21 cellular contexts compared by ENCODE assay signal in the genomic region with DNA sequence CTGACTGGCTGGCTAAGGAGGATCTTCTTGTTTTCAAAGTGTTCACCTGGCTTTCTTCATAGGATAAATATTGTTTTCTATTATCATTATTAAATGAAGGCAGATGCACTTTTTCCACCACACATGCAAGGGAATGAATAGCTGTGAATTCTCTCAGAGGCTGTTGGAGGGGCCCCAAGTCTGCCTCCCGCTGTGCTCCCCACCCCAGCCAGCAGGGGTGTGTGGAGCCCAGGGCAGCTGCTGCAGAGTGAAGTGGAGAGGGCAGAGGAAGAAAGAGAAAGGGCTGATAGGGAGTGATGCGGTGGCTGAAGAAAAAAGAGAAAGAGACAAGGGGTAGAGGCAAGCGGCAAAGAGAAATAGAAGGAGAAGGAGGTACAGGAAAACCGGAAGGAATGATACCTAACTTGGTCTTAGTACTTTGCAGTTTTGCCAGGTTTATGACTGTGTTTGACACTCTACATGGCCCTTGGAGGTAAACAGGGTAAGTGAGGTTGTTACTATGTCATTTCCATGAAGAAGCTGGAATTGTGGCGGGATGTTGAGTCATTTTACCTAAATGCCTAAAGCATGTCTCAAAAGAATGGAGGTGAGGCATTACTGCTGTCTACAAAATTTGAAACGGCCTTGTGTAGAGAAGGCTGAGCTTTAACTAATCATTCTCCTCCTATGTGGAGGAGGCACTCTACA.
A peak's percentile ranks its signal among the peaks of the same experiment; 100 is the strongest.
DNase-seq lines count a peak whose midpoint lies in the region; ATAC-seq, FAIRE-seq and TF ChIP-seq lines count a peak whose summit lies in the region.
"Had no signal": no experiment of that assay in that cellular context is flagged by ENCODE, and none has a peak within 500 bp of the region (broad histone marks: within the 10 kb centered on the region; RNA-seq: fewer than 3 reads in every experiment).

No MANE protein-coding gene starts in this region.

- DNase-seq in D341Med (ENCODE audit: low spot score): peak; percentile 4
- DNase-seq in H9: no peak
- DNase-seq in bronchial epithelial cell (ENCODE audit: low read depth): peak; percentile 40
- peak; percentile 11 for DNase-seq in left lobe of liver (ENCODE audit: low spot score)
- DNase-seq in mammary epithelial cell: no peak
- DNase-seq in activated CD4-positive, alpha-beta T cell treated with anti-CD3 and anti-CD28 coated beads for 48 hours: no peak
- no peak for DNase-seq in NCI-H446 (lab: John Stamatoyannopoulos, UW)
- DNase-seq: AML-193, DMS79 treated with DMSO at 0.1 percent for 48 hours, GDM1, HFFc6, MM.1S, NCI-H1105 treated with DMSO at 0.1 percent for 48 hours, NCI-H187 treated with DMSO at 0.1 percent for 48 hours, NCI-H446 treated with DMSO at 0.1 percent for 48 hours, NCI-H774, SHP77 treated with DMSO at 0.1 percent for 48 hours had no signal

- no peak overlapping the region for H3T11ph ChIP-seq in H9 (ENCODE audit: low read length)

- H2BK20ac ChIP-seq in H9 (ENCODE audit: low read depth, low read length, poor library complexity, severe bottlenecking): no peak overlapping the region

- H3K27ac ChIP-seq in H9 (ENCODE audit: insufficient read length, low read depth, low read length): no peak overlapping the region
- H3K27ac ChIP-seq in mammary epithelial cell (ENCODE audit: insufficient read depth, low read depth, low read length): no peak overlapping the region

- H3K23ac ChIP-seq in H9 (ENCODE audit: insufficient read length, low read depth, low read length): no peak overlapping the region

- no CpG with 5 or more reads among the region's 6 CpGs for WGBS in H9 (ENCODE audit: extremely low coverage, insufficient read length, low lambda C conversion rate)
- 51% methylated on average over 6 of the region's 6 CpGs for WGBS in mammary epithelial cell (ENCODE audit: low coverage, missing lambda C conversion rate)

- H2BK5ac ChIP-seq in H9 (ENCODE audit: insufficient read length, low read length): no peak overlapping the region

- H3K4me1 ChIP-seq in H9 (ENCODE audit: insufficient read depth, low read length): no peaks in the 10 kb centered on the region
- no peaks in the 10 kb centered on the region for H3K4me1 ChIP-seq in mammary epithelial cell (ENCODE audit: insufficient read depth, low read length)

- no peaks in the 10 kb centered on the region for H3K9me3 ChIP-seq in H9 (ENCODE audit: control insufficient read depth, low read depth, low read length)
- H3K9me3 ChIP-seq in mammary epithelial cell (replicated peaks; ENCODE audit: insufficient read depth, low read length): peaks cover 30% of the 10 kb centered on the region

- H3K27me3 ChIP-seq in H9 (ENCODE audit: insufficient read depth, low read length) (no peaks in the 10 kb centered on the region), bronchial epithelial cell (ENCODE audit: control insufficient read depth, insufficient read depth, low read length) (no peaks in the 10 kb centered on the region), mammary epithelial cell (ENCODE audit: insufficient read depth, low read length) (no peaks in the 10 kb centered on the region)

- no peak overlapping the region for H3K4ac ChIP-seq in H9 (ENCODE audit: low read depth, low read length)

- CTCF ChIA-PET in mammary epithelial cell (lab: Charles Lee; ENCODE audit: low non-redundant PET): no interaction called here

- H3K79me2 ChIP-seq in H9 (ENCODE audit: insufficient read depth, low read length): no peaks in the 10 kb centered on the region
- no peaks in the 10 kb centered on the region for H3K79me2 ChIP-seq in mammary epithelial cell (ENCODE audit: insufficient read depth, low read length)

- H4K8ac ChIP-seq in H9 (replicated peaks; ENCODE audit: insufficient read length, low read depth, low read length): no peak overlapping the region

- dilution Hi-C loops in mammary epithelial cell (cut with HindIII; ENCODE audit: low sequenced_read_pairs): no loop called here

- H2BK12ac ChIP-seq in H9 (ENCODE audit: insufficient read length, low read depth, low read length): no peak overlapping the region

- H3K18ac ChIP-seq in H9 (ENCODE audit: insufficient read length, low read depth, low read length): no peak overlapping the region

- H3K14ac ChIP-seq in H9 (ENCODE audit: insufficient read depth, low read length): no peak overlapping the region

- ATAC-seq in left lobe of liver (no peak), GM19351 (IDR thresholded peaks at IDR 0.05; ENCODE audit: unreplicated experiment) (no peak)
- ATAC-seq: GM23338, HepG2 had no signal

- in situ Hi-C loops in mammary epithelial cell (cut with MboI; ENCODE audit: low sequenced_read_pairs in 2 of 2): no loop called here

- no peak overlapping the region for H3K27ac Mint-ChIP-seq in H9
- H3K27ac Mint-ChIP-seq: HFFc6 had no signal

- intact Hi-C loops in mammary epithelial cell (cut with micrococcal nuclease): no loop called here

- H3K4me2 ChIP-seq in H9 (ENCODE audit: insufficient read depth, insufficient read length, low read length): no peak overlapping the region
- no peak overlapping the region for H3K4me2 ChIP-seq in mammary epithelial cell (ENCODE audit: insufficient read depth, low read depth, low read length)
- H3K4me2 ChIP-seq: GM23338 had no signal

- H3K56ac ChIP-seq in H9 (ENCODE audit: insufficient read length, low read depth, low read length): no peak overlapping the region

- no peak overlapping the region for H4K5ac ChIP-seq in H9 (ENCODE audit: insufficient read length, low read depth, low read length)

- H4K91ac ChIP-seq in H9 (ENCODE audit: insufficient read length, low read depth, low read length): no peak overlapping the region

- no peaks in the 10 kb centered on the region for H3K36me3 Mint-ChIP-seq in H9 (ENCODE audit: insufficient read depth in 1 of 3, low read depth in 3 of 3)

- TF ChIP-seq CTCF in H9 (conservative IDR thresholded peaks at IDR 0.05): 0 out of 3 replicates have a peak, but pooled peaks have one; percentile 25
- TF ChIP-seq CTCF in bronchial epithelial cell (IDR thresholded peaks at IDR 0.05; ENCODE audit: insufficient read depth, low read length, severe bottlenecking): no peak
- no peak for TF ChIP-seq CTCF in mammary epithelial cell (conservative IDR thresholded peaks at IDR 0.05 in 1 of 2, IDR thresholded peaks at IDR 0.05 in 1 of 2; ENCODE audit: extremely low read depth in 1 of 2, insufficient read depth in 1 of 2, low read depth in 1 of 2, low read length in 2 of 2)

- no peak overlapping the region for H3K4me3 ChIP-seq in bronchial epithelial cell (ENCODE audit: low read depth, low read length)
- no peak overlapping the region for H3K4me3 ChIP-seq in mammary epithelial cell (replicated peaks in 1 of 3; ENCODE audit: insufficient read depth in 1 of 3, low read depth in 2 of 3, low read length in 3 of 3)
- H3K4me3 ChIP-seq: GM23338 had no signal

- no TSS peak for BruUV-seq in mammary epithelial cell (replicated peaks; lab: Mats Ljungman, UMichigan)

- H3K79me1 ChIP-seq in H9 (ENCODE audit: insufficient read depth, low read depth, low read length, poor library complexity, severe bottlenecking): no peaks in the 10 kb centered on the region

- no peak for FAIRE-seq in bronchial epithelial cell (lab: Jason Lieb, UNC)
- FAIRE-seq: D721Med, HepG2 had no signal

- no peak overlapping the region for H2BK120ac ChIP-seq in H9 (ENCODE audit: low read depth, low read length, poor library complexity, severe bottlenecking)

- no peak overlapping the region for H2AFZ ChIP-seq in H9 (ENCODE audit: low read length)
- H2AFZ ChIP-seq in mammary epithelial cell (ENCODE audit: low read depth, low read length): no peak overlapping the region
- H2AFZ ChIP-seq: GM23338 had no signal

- H3K27me3 Mint-ChIP-seq in H9 (ENCODE audit: low read depth): peaks cover 9% of the 10 kb centered on the region

- no peak overlapping the region for H2BK15ac ChIP-seq in H9 (ENCODE audit: low read depth, low read length)

- H2AK5ac ChIP-seq in H9 (ENCODE audit: insufficient read length, low read length): no peak overlapping the region

- no peak overlapping the region for H3K4me3 Mint-ChIP-seq in H9
- H3K4me3 Mint-ChIP-seq: GM23338, HFFc6 had no signal

- no peaks in the 10 kb centered on the region for H4K20me1 ChIP-seq in H9 (ENCODE audit: control insufficient read depth, insufficient read depth, insufficient read length)
- no peaks in the 10 kb centered on the region for H4K20me1 ChIP-seq in mammary epithelial cell (ENCODE audit: insufficient read depth, low read length)

- no peak overlapping the region for H3K9ac ChIP-seq in H9 (ENCODE audit: extremely low read depth, insufficient read length, low read length)
- H3K9ac ChIP-seq in mammary epithelial cell (ENCODE audit: insufficient read depth, low read length): no peak overlapping the region

- H3K4me1 Mint-ChIP-seq in H9: peaks cover 16 to 22% of the 10 kb centered on the region in 2 experiments

- no peaks in the 10 kb centered on the region for H3K36me3 ChIP-seq in bronchial epithelial cell (ENCODE audit: control insufficient read depth, insufficient read depth, low read length)
- no peaks in the 10 kb centered on the region for H3K36me3 ChIP-seq in mammary epithelial cell (ENCODE audit: insufficient read depth, low read length)

- H3K23me2 ChIP-seq in H9 (ENCODE audit: insufficient read length, low read depth, low read length, poor library complexity, severe bottlenecking): no peaks in the 10 kb centered on the region

- H3K9me3 Mint-ChIP-seq in H9: no peaks in the 10 kb centered on the region
- H3K9me3 Mint-ChIP-seq: GM23338 had no signal

Comparison
In these comparisons a context has a peak if more than half of its experiments do, and no peak if none do; other contexts are left out.
1. DNase-seq: peak in D341Med (single experiment), bronchial epithelial cell (single experiment) and left lobe of liver (single experiment); none in H9 (single experiment), mammary epithelial cell (single experiment), activated CD4-positive, alpha-beta T cell treated with anti-CD3 and anti-CD28 coated beads for 48 hours (single experiment) and NCI-H446 (0 of 2).